Comparison of ENCODE assay signal across 10 cellular contexts in genomic region chr2:108536133-108536780, GRCh38. TPM values are rescaled to one million over a fixed set of nuclear protein-coding genes. Genes with fewer than 3 reads are reported as not detected.
DNase-seq lines count a peak whose midpoint lies in the region; ATAC-seq and TF ChIP-seq lines count a peak whose summit lies in the region.
"Had no signal": no experiment of that assay in that cellular context is flagged by ENCODE, and none has a peak within 500 bp of the region (broad histone marks: within the 10 kb centered on the region; RNA-seq: fewer than 3 reads in every experiment).

No MANE protein-coding gene starts in this region.

- POLR2A ChIA-PET in CD8-positive, alpha-beta memory T cell (lab: Charles Lee): no interaction called here

- no peaks in the 10 kb centered on the region for H3K27me3 Mint-ChIP-seq in activated naive CD4-positive, alpha-beta T cell treated with anti-CD3 and anti-CD28 coated beads for 36 hours (ENCODE audit: low read depth)
- no peaks in the 10 kb centered on the region for H3K27me3 Mint-ChIP-seq in stimulated activated naive CD8-positive, alpha-beta T cell treated with anti-CD3 and anti-CD28 coated beads, Interleukin-15, amount 100 ng/mL, for 72 hours
- no peaks in the 10 kb centered on the region for H3K27me3 Mint-ChIP-seq in CD8-positive, alpha-beta memory T cell

- H3K36me3 ChIP-seq in CD8-positive, alpha-beta memory T cell (ENCODE audit: insufficient read depth, low read length): no peaks in the 10 kb centered on the region

- intact Hi-C loops in activated naive CD4-positive, alpha-beta T cell treated with anti-CD3 and anti-CD28 coated beads for 36 hours (cut with micrococcal nuclease): loop anchor here (10.0 kb wide), 1 partner anchor 449 kb away; the partner anchor contains the start of gene EDAR

- no peak for TF ChIP-seq CTCF in WI38 (IDR thresholded peaks at IDR 0.05; ENCODE audit: low read depth, low read length)

- no peaks in the 10 kb centered on the region for H3K9me3 Mint-ChIP-seq in activated naive CD4-positive, alpha-beta T cell treated with anti-CD3 and anti-CD28 coated beads for 36 hours
- no peaks in the 10 kb centered on the region for H3K9me3 Mint-ChIP-seq in activated naive CD4-positive, alpha-beta T cell treated with anti-CD3 and anti-CD28 coated beads, Interleukin-2, amount 50 U/mL, for 72 hours
- H3K9me3 Mint-ChIP-seq in stimulated activated naive CD8-positive, alpha-beta T cell treated with anti-CD3 and anti-CD28 coated beads, Interleukin-15, amount 100 ng/mL, for 72 hours: no peaks in the 10 kb centered on the region
- H3K9me3 Mint-ChIP-seq in CD8-positive, alpha-beta memory T cell: no peaks in the 10 kb centered on the region

- peaks cover 7% of the 10 kb centered on the region for H3K4me1 ChIP-seq in CD8-positive, alpha-beta memory T cell (ENCODE audit: insufficient read depth, low read length)

- CTCF ChIA-PET in activated naive CD4-positive, alpha-beta T cell treated with anti-CD3 and anti-CD28 coated beads for 36 hours (lab: Charles Lee): interaction anchor here (0.9 kb wide), 1 partner anchor 100 kb away, joined by 3 read pairs; no protein-coding TSS in a partner anchor
- CTCF ChIA-PET in CD8-positive, alpha-beta memory T cell (lab: Charles Lee): interaction anchor here (1.3 kb wide), 1 partner anchor 101 kb away, joined by 4 read pairs; no protein-coding TSS in a partner anchor

- H3K4me3 ChIP-seq in WI38 (ENCODE audit: low read depth, low read length): peak overlapping the region; percentile 63
- no peak overlapping the region for H3K4me3 ChIP-seq in CD8-positive, alpha-beta memory T cell (ENCODE audit: low read length)

- no peaks in the 10 kb centered on the region for H3K9me3 ChIP-seq in CD8-positive, alpha-beta memory T cell (ENCODE audit: low read length)

- H3K27ac ChIP-seq in CD8-positive, alpha-beta memory T cell (ENCODE audit: low read depth, low read length): no peak overlapping the region

- H3K4me3 Mint-ChIP-seq in activated naive CD4-positive, alpha-beta T cell treated with anti-CD3 and anti-CD28 coated beads for 36 hours: peak overlapping the region; percentile 9
- peak overlapping the region; percentile 46 to 54 for H3K4me3 Mint-ChIP-seq in stimulated activated naive CD8-positive, alpha-beta T cell treated with anti-CD3 and anti-CD28 coated beads, Interleukin-15, amount 100 ng/mL, for 72 hours
- peak overlapping the region in 3 of 7 donors; percentile 10 to 97 (median 41) for H3K4me3 Mint-ChIP-seq in CD8-positive, alpha-beta memory T cell

- DNase-seq in activated naive CD4-positive, alpha-beta T cell treated with anti-CD3 and anti-CD28 coated beads for 36 hours: no peak
- DNase-seq in activated naive CD4-positive, alpha-beta T cell treated with anti-CD3 and anti-CD28 coated beads, Interleukin-2, amount 50 U/mL, for 72 hours (ENCODE audit: low spot score in 2 of 2): no peak
- peak; percentile 62 for DNase-seq in glomerular visceral epithelial cell (ENCODE audit: extremely low spot score)
- no peak for DNase-seq in stimulated activated naive CD8-positive, alpha-beta T cell treated with anti-CD3 and anti-CD28 coated beads, Interleukin-15, amount 100 ng/mL, for 72 hours
- no peak for DNase-seq in CD8-positive, alpha-beta memory T cell
- DNase-seq in NOMO-1 treated with dmso at 0.1 percent for 144 hours (lab: John Stamatoyannopoulos, UW; ENCODE audit: unreplicated experiment): no peak
- DNase-seq in T1000 (lab: John Stamatoyannopoulos, UW): no peak
- DNase-seq: COR-L47, RPMI8226 had no signal

- peaks cover 23% of the 10 kb centered on the region for H3K4me1 Mint-ChIP-seq in activated naive CD4-positive, alpha-beta T cell treated with anti-CD3 and anti-CD28 coated beads for 36 hours (ENCODE audit: low read depth)
- H3K4me1 Mint-ChIP-seq in stimulated activated naive CD8-positive, alpha-beta T cell treated with anti-CD3 and anti-CD28 coated beads, Interleukin-15, amount 100 ng/mL, for 72 hours: peaks cover 39% of the 10 kb centered on the region
- H3K4me1 Mint-ChIP-seq in CD8-positive, alpha-beta memory T cell: peaks cover 18 to 46% (median 24%) of the 10 kb centered on the region in 3 donors

- no peak for ATAC-seq in activated naive CD4-positive, alpha-beta T cell treated with anti-CD3 and anti-CD28 coated beads, Interleukin-2, amount 50 U/mL, for 72 hours
- ATAC-seq in stimulated activated naive CD8-positive, alpha-beta T cell treated with anti-CD3 and anti-CD28 coated beads, Interleukin-15, amount 100 ng/mL, for 72 hours: no peak

- no peak overlapping the region for H3K27ac Mint-ChIP-seq in activated naive CD4-positive, alpha-beta T cell treated with anti-CD3 and anti-CD28 coated beads for 36 hours
- no peak overlapping the region for H3K27ac Mint-ChIP-seq in activated naive CD4-positive, alpha-beta T cell treated with anti-CD3 and anti-CD28 coated beads, Interleukin-2, amount 50 U/mL, for 72 hours
- H3K27ac Mint-ChIP-seq in stimulated activated naive CD8-positive, alpha-beta T cell treated with anti-CD3 and anti-CD28 coated beads, Interleukin-15, amount 100 ng/mL, for 72 hours: no peak overlapping the region
- H3K27ac Mint-ChIP-seq in CD8-positive, alpha-beta memory T cell: peak overlapping the region in 3 of 8 donors; percentile 32 to 50 (median 44)

- H3K36me3 Mint-ChIP-seq in activated naive CD4-positive, alpha-beta T cell treated with anti-CD3 and anti-CD28 coated beads for 36 hours (ENCODE audit: low read depth): no peaks in the 10 kb centered on the region
- H3K36me3 Mint-ChIP-seq in activated naive CD4-positive, alpha-beta T cell treated with anti-CD3 and anti-CD28 coated beads, Interleukin-2, amount 50 U/mL, for 72 hours: peaks cover 6% of the 10 kb centered on the region in 2 donors
- peaks cover 0 to 6% (median 0%) of the 10 kb centered on the region in 3 donors for H3K36me3 Mint-ChIP-seq in CD8-positive, alpha-beta memory T cell

- H3K27me3 ChIP-seq in CD8-positive, alpha-beta memory T cell (ENCODE audit: insufficient read depth, low read length, poor library complexity, severe bottlenecking): no peaks in the 10 kb centered on the region

RNA-seq across cellular contexts. Expression of gene LIMS1, which starts 2.0 kb away (rescaled TPM):
- 10 to 100 TPM; 43.8 to 47.1 TPM for total RNA-seq in activated naive CD4-positive, alpha-beta T cell treated with anti-CD3 and anti-CD28 coated beads for 36 hours
- 10 to 100 TPM; 35.6 to 86.5 TPM for total RNA-seq in activated naive CD4-positive, alpha-beta T cell treated with anti-CD3 and anti-CD28 coated beads, Interleukin-2, amount 50 U/mL, for 72 hours
- total RNA-seq in CD8-positive, alpha-beta memory T cell: 10 to 100 TPM; 59.4 TPM
- polyA plus RNA-seq in CD8-positive, alpha-beta memory T cell: 80.6 TPM
